Comparison of ENCODE assay signal across 15 cellular contexts in the genomic region with DNA sequence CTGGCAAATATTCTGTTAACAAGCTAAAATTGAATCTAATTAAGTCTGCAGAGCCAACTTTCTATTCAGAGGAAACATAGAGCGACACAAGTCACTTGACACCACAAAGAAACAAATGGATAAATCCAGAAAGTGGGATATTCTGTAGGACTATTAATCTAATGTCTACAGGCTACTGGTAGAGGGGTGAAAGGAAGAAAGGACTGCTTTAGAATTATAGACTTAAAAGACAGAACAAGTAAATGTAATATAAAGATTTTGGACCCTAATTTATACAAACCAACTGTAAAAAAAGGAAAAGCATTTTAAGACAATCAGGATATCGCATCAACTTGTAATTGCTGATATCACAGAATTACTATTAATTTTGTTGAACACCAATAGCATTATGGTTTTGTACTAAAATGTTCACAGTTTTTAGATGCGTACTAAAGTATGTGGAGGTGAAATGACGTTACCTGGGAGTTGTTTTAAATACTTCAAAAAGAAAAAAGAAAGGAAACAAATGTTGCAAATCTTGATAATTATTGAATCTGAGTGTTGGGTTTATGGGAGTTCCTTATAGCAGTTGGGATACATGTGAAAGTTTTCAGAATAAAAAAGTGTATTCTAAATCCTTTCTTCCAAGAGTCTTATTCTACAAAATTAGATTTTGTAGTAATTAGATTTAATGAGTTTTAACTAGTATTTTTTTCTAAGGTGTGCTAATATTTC.
DNase-seq lines count a peak whose midpoint lies in the region; ATAC-seq, FAIRE-seq and TF ChIP-seq lines count a peak whose summit lies in the region.
"Had no signal": no experiment of that assay in that cellular context is flagged by ENCODE, and none has a peak within 500 bp of the region (broad histone marks: within the 10 kb centered on the region; RNA-seq: fewer than 3 reads in every experiment).

No MANE protein-coding gene starts in this region.

- H3K27me3 Mint-ChIP-seq in GM23338 (ENCODE audit: insufficient read depth, low read depth, poor library complexity) (no peaks in the 10 kb centered on the region), endodermal cell (ENCODE audit: insufficient read depth) (no peaks in the 10 kb centered on the region), Calu3 (ENCODE audit: unreplicated experiment) (no peaks in the 10 kb centered on the region)
- H3K27me3 Mint-ChIP-seq in activated CD4-positive, alpha-beta T cell treated with anti-CD3 and anti-CD28 coated beads, Interleukin-2, amount 10 ng/mL, durations not matched to agents 7 days and 5 days: no peaks in the 10 kb centered on the region
- H3K27me3 Mint-ChIP-seq: activated CD4-positive, alpha-beta memory T cell treated with anti-CD3 and anti-CD28 coated beads, Interleukin-2, amount 10 ng/mL, durations not matched to agents 7 days and 5 days had no signal

- no peak for ATAC-seq in A549
- ATAC-seq in GM23338: no peak
- ATAC-seq in K562: no peak

- no peaks in the 10 kb centered on the region for H3F3A ChIP-seq in GM23338 (replicated peaks; ENCODE audit: low read depth)

- TF ChIP-seq EP300 in A549 (IDR thresholded peaks at IDR 0.05) (no peak), K562 (IDR thresholded peaks at IDR 0.05; ENCODE audit: low read length) (no peak)

- no peak overlapping the region for H3K27ac Mint-ChIP-seq in GM23338
- no peak overlapping the region for H3K27ac Mint-ChIP-seq in endodermal cell
- no peak overlapping the region for H3K27ac Mint-ChIP-seq in Calu3 (ENCODE audit: unreplicated experiment)
- H3K27ac Mint-ChIP-seq in activated CD4-positive, alpha-beta T cell treated with anti-CD3 and anti-CD28 coated beads, Interleukin-2, amount 10 ng/mL, durations not matched to agents 7 days and 5 days: no peak overlapping the region

- no TSS peak for BruUV-seq in K562 (replicated peaks; lab: Mats Ljungman, UMichigan)
- BruUV-seq in Calu3 (replicated peaks; lab: Mats Ljungman, UMichigan): no TSS peak

- in situ Hi-C loops in K562 (cut with MboI): no loop called here

- H3K4me1 ChIP-seq in A549 (peaks cover 26% of the 10 kb centered on the region), GM23338 (ENCODE audit: insufficient read depth) (peaks cover 21% of the 10 kb centered on the region), K562 (replicated peaks in 1 of 2; ENCODE audit: control insufficient read depth in 2 of 2, insufficient read depth in 2 of 2, low read length in 2 of 2) (peaks cover 14 to 80% of the 10 kb centered on the region in 2 experiments), osteoblast (ENCODE audit: insufficient read depth, low read length) (peaks cover 40% of the 10 kb centered on the region), endodermal cell (ENCODE audit: control insufficient read depth, insufficient read depth, low read length) (no peaks in the 10 kb centered on the region)

- H3K4me2 ChIP-seq in A549 (peak overlapping the region; percentile 47), GM23338 (peak overlapping the region; percentile 57), K562 (ENCODE audit: insufficient read depth, low read length) (peak overlapping the region; percentile 82), osteoblast (ENCODE audit: insufficient read depth, low read length) (peak overlapping the region; percentile 94)

- TF ChIP-seq RAD21 in A549 (conservative IDR thresholded peaks at IDR 0.05 in 1 of 2, IDR thresholded peaks at IDR 0.05 in 1 of 2) (no peak), K562 (CRISPR knock-in tag; conservative IDR thresholded peaks at IDR 0.05 in 1 of 2, IDR thresholded peaks at IDR 0.05 in 1 of 2) (no peak)

- H3K9me3 ChIP-seq in A549 (no peaks in the 10 kb centered on the region), K562 (replicated peaks; ENCODE audit: control insufficient read depth, insufficient read depth, low read depth, low read length) (no peaks in the 10 kb centered on the region), osteoblast (ENCODE audit: low read depth, low read length) (no peaks in the 10 kb centered on the region), endodermal cell (ENCODE audit: control insufficient read depth, low read length) (no peaks in the 10 kb centered on the region)
- H3K9me3 ChIP-seq: pancreas had no signal

- TF ChIP-seq POLR2A in A549 (IDR thresholded peaks at IDR 0.05; ENCODE audit: low read length): no peak
- TF ChIP-seq POLR2A in K562 (conservative IDR thresholded peaks at IDR 0.05): no peak

- POLR2A ChIA-PET in A549 (lab: Yijun Ruan, JAX) (no interaction called here), K562 (lab: Yijun Ruan, JAX) (interaction anchor here (1.0 to 4.8 kb wide), 3 partner anchors 10 to 91 kb away, joined by 4 to 59 read pairs (median 4); no protein-coding TSS in a partner anchor)
- POLR2A ChIA-PET in activated CD4-positive, alpha-beta T cell treated with anti-CD3 and anti-CD28 coated beads, Interleukin-2, amount 10 ng/mL, durations not matched to agents 7 days and 5 days (lab: Charles Lee): no interaction called here

- H3K27ac ChIP-seq in A549: no peak overlapping the region
- H3K27ac ChIP-seq in GM23338 (ENCODE audit: low read depth): 0 out of 2 replicates have a peak overlapping the region, but pooled peaks have one; percentile 14
- H3K27ac ChIP-seq in K562 (ENCODE audit: extremely low read depth, low read depth, low read length): peak overlapping the region; percentile 97
- peak overlapping the region; percentile 96 for H3K27ac ChIP-seq in osteoblast (ENCODE audit: low read depth, low read length)
- no peak overlapping the region for H3K27ac ChIP-seq in endodermal cell (ENCODE audit: low read depth, low read length)
- H3K27ac ChIP-seq: pancreas had no signal

- H3K27me3 ChIP-seq in GM23338 (ENCODE audit: insufficient read depth) (no peaks in the 10 kb centered on the region), K562 (ENCODE audit: control insufficient read depth in 2 of 2, insufficient read depth in 2 of 2, low read length in 2 of 2) (no peaks in the 10 kb centered on the region), osteoblast (ENCODE audit: insufficient read depth, low read length) (no peaks in the 10 kb centered on the region), endodermal cell (ENCODE audit: control insufficient read depth, insufficient read depth, low read length, poor library complexity, severe bottlenecking) (no peaks in the 10 kb centered on the region)
- H3K27me3 ChIP-seq: pancreas had no signal

- peaks cover 26% of the 10 kb centered on the region for H3K4me1 Mint-ChIP-seq in GM23338
- peaks cover 4% of the 10 kb centered on the region for H3K4me1 Mint-ChIP-seq in endodermal cell
- peaks cover 30% of the 10 kb centered on the region for H3K4me1 Mint-ChIP-seq in Calu3 (ENCODE audit: low read depth, unreplicated experiment)
- peaks cover 35% of the 10 kb centered on the region for H3K4me1 Mint-ChIP-seq in activated CD4-positive, alpha-beta T cell treated with anti-CD3 and anti-CD28 coated beads, Interleukin-2, amount 10 ng/mL, durations not matched to agents 7 days and 5 days

- H4K20me1 ChIP-seq in GM23338 (replicated peaks; ENCODE audit: insufficient read depth) (no peaks in the 10 kb centered on the region), K562 (replicated peaks; ENCODE audit: control insufficient read depth, insufficient read depth, low read length) (no peaks in the 10 kb centered on the region), osteoblast (ENCODE audit: insufficient read depth, low read length) (no peaks in the 10 kb centered on the region)

- CTCF ChIA-PET in A549 (lab: Yijun Ruan, JAX) (interaction anchor here (1.0 to 1.3 kb wide), 3 partner anchors 14 to 84 kb away, joined by 3 read pairs; no protein-coding TSS in a partner anchor), K562 (lab: Yijun Ruan, JAX; ENCODE audit: low intra/inter-chr PET ratio) (no interaction called here), Calu3 (lab: Charles Lee) (no interaction called here)
- CTCF ChIA-PET in activated CD4-positive, alpha-beta T cell treated with anti-CD3 and anti-CD28 coated beads, Interleukin-2, amount 10 ng/mL, durations not matched to agents 7 days and 5 days (lab: Charles Lee): interaction anchor here (1.5 to 4.0 kb wide), 3 partner anchors 10 to 83 kb away, joined by 3 to 20 read pairs (median 5); no protein-coding TSS in a partner anchor

- H3K36me3 ChIP-seq in GM23338 (ENCODE audit: insufficient read depth): no peaks in the 10 kb centered on the region
- H3K36me3 ChIP-seq in K562 (ENCODE audit: control insufficient read depth, insufficient read depth, low read length): peaks cover 77% of the 10 kb centered on the region
- peaks cover 4% of the 10 kb centered on the region for H3K36me3 ChIP-seq in osteoblast (ENCODE audit: insufficient read depth, low read length)
- H3K36me3 ChIP-seq in endodermal cell (ENCODE audit: control insufficient read depth, insufficient read depth, low read length): no peaks in the 10 kb centered on the region
- H3K36me3 ChIP-seq: pancreas had no signal

- DNase-seq in A549 (ENCODE audit: low read depth in 1 of 2, low spot score in 1 of 2) (no peak), GM23338 (ENCODE audit: low spot score) (no peak), K562 (ENCODE audit: extremely low read depth in 1 of 4, low spot score in 3 of 4) (no peak), osteoblast (ENCODE audit: insufficient read length, low spot score, missing footprints) (no peak), endodermal cell (no peak), Calu3 (no peak)
- no peak for DNase-seq in activated CD4-positive, alpha-beta T cell treated with anti-CD3 and anti-CD28 coated beads, Interleukin-2, amount 10 ng/mL, durations not matched to agents 7 days and 5 days
- no peak for DNase-seq in effector CD4-positive, alpha-beta T cell
- DNase-seq: DMS53; kidney; NCI-H1436 treated with DMSO at 0.1 percent for 48 hours; NCI-H510A; pancreas; stimulated activated CD4-positive, alpha-beta T cell treated with anti-CD3 and anti-CD28 coated beads, Interleukin-12 subunit alpha, Interleukin-12 subunit beta, amount 100 ng/mL, for 4 hours had no signal

- no peak overlapping the region for H3K4me3 ChIP-seq in A549
- 0 out of 2 replicates have a peak overlapping the region, but pooled peaks have one; percentile 8 for H3K4me3 ChIP-seq in GM23338
- H3K4me3 ChIP-seq in K562: no peak overlapping the region
- no peak overlapping the region for H3K4me3 ChIP-seq in osteoblast (ENCODE audit: insufficient read depth, low read length)
- no peak overlapping the region for H3K4me3 ChIP-seq in endodermal cell (ENCODE audit: low read length)
- H3K4me3 ChIP-seq: pancreas had no signal

- H3K9ac ChIP-seq in K562 (ENCODE audit: insufficient read depth in 1 of 2, low read depth in 2 of 2, low read length in 2 of 2): peak overlapping the region in 1 of 2 experiments; percentile 94; a peak in 2 of 4 replicates
- no peak overlapping the region for H3K9ac ChIP-seq in endodermal cell (ENCODE audit: extremely low read depth, low read length, poor library complexity, severe bottlenecking)

- H3K79me2 ChIP-seq in GM23338 (replicated peaks; ENCODE audit: insufficient read depth): no peaks in the 10 kb centered on the region
- peaks cover 91% of the 10 kb centered on the region for H3K79me2 ChIP-seq in K562 (ENCODE audit: control insufficient read depth, insufficient read depth, low read length)
- peaks cover 6% of the 10 kb centered on the region for H3K79me2 ChIP-seq in osteoblast (ENCODE audit: insufficient read depth, low read length)

- FAIRE-seq in A549 (lab: Jason Lieb, UNC) (no peak), K562 (lab: Jason Lieb, UNC) (no peak)
- FAIRE-seq: kidney, pancreas had no signal

- H3K9me2 ChIP-seq in GM23338 (ENCODE audit: insufficient read depth): no peaks in the 10 kb centered on the region

- 93% methylated on average over 4 of the region's 4 CpGs for WGBS in A549 (ENCODE audit: missing lambda C conversion rate)
- WGBS in K562 (ENCODE audit: insufficient coverage, low coverage, missing lambda C conversion rate): 58% methylated on average over 4 of the region's 4 CpGs
- 90 to 100% methylated on average over 1 to 4 of the region's 4 CpGs for WGBS in endodermal cell (ENCODE audit: insufficient coverage in 1 of 2, insufficient read length in 1 of 2), 2 experiments

- TF ChIP-seq CTCF in A549 (IDR thresholded peaks at IDR 0.05): no peak
- no peak for TF ChIP-seq CTCF in GM23338 (conservative IDR thresholded peaks at IDR 0.05; ENCODE audit: low read depth in 2 of 2)
- no peak for TF ChIP-seq CTCF in K562 (IDR thresholded peaks at IDR 0.05 in 2 of 3, conservative IDR thresholded peaks at IDR 0.05 in 1 of 3; ENCODE audit: insufficient read depth in 2 of 3, low read depth in 1 of 3, low read length in 3 of 3)
- no peak for TF ChIP-seq CTCF in osteoblast (IDR thresholded peaks at IDR 0.05; ENCODE audit: extremely low read depth, low read depth, low read length)
- TF ChIP-seq CTCF in endodermal cell (conservative IDR thresholded peaks at IDR 0.05): no peak
- no peak for TF ChIP-seq CTCF in Calu3 (IDR thresholded peaks at IDR 0.05; ENCODE audit: unreplicated experiment)

- no peaks in the 10 kb centered on the region for H3K9me1 ChIP-seq in K562 (ENCODE audit: control insufficient read depth, insufficient read depth, low read length)

- H2AFZ ChIP-seq in GM23338 (no peak overlapping the region), K562 (ENCODE audit: low read depth, low read length) (no peak overlapping the region), osteoblast (ENCODE audit: low read length) (no peak overlapping the region)

- intact Hi-C loops in K562 (cut with micrococcal nuclease): loop anchor here (5.0 to 10.0 kb wide), 3 partner anchors 33 to 1140 kb away; partner anchors contain the start of genes SGMS1 and TMEM273
- intact Hi-C loops in Calu3 (cut with micrococcal nuclease; ENCODE audit: unreplicated experiment): loop anchor here (5.0 kb wide), 1 partner anchor 92 kb away; no protein-coding TSS in a partner anchor

- no peaks in the 10 kb centered on the region for H3K36me3 Mint-ChIP-seq in GM23338 (ENCODE audit: low read depth)
- no peaks in the 10 kb centered on the region for H3K36me3 Mint-ChIP-seq in endodermal cell (ENCODE audit: low read depth)
- peaks cover 6% of the 10 kb centered on the region for H3K36me3 Mint-ChIP-seq in Calu3 (ENCODE audit: insufficient read depth, unreplicated experiment)
- peaks cover 32% of the 10 kb centered on the region for H3K36me3 Mint-ChIP-seq in activated CD4-positive, alpha-beta T cell treated with anti-CD3 and anti-CD28 coated beads, Interleukin-2, amount 10 ng/mL, durations not matched to agents 7 days and 5 days (ENCODE audit: low read depth)

- H3K9me3 Mint-ChIP-seq in GM23338: no peaks in the 10 kb centered on the region
- H3K9me3 Mint-ChIP-seq in endodermal cell: no peaks in the 10 kb centered on the region
- no peaks in the 10 kb centered on the region for H3K9me3 Mint-ChIP-seq in Calu3 (ENCODE audit: low read depth, unreplicated experiment)
- no peaks in the 10 kb centered on the region for H3K9me3 Mint-ChIP-seq in activated CD4-positive, alpha-beta T cell treated with anti-CD3 and anti-CD28 coated beads, Interleukin-2, amount 10 ng/mL, durations not matched to agents 7 days and 5 days
- H3K9me3 Mint-ChIP-seq: activated CD4-positive, alpha-beta memory T cell treated with anti-CD3 and anti-CD28 coated beads, Interleukin-2, amount 10 ng/mL, durations not matched to agents 7 days and 5 days had no signal

- no peak overlapping the region for H3K4me3 Mint-ChIP-seq in GM23338
- H3K4me3 Mint-ChIP-seq in endodermal cell: no peak overlapping the region
- no peak overlapping the region for H3K4me3 Mint-ChIP-seq in Calu3 (ENCODE audit: low read depth, unreplicated experiment)
- no peak overlapping the region for H3K4me3 Mint-ChIP-seq in activated CD4-positive, alpha-beta T cell treated with anti-CD3 and anti-CD28 coated beads, Interleukin-2, amount 10 ng/mL, durations not matched to agents 7 days and 5 days
- H3K4me3 Mint-ChIP-seq: activated CD4-positive, alpha-beta memory T cell treated with anti-CD3 and anti-CD28 coated beads, Interleukin-2, amount 10 ng/mL, durations not matched to agents 7 days and 5 days had no signal

Comparison
In these comparisons a context has a peak if more than half of its experiments do, and no peak if none do; other contexts are left out.
1. H3K27ac ChIP-seq: peak in GM23338 (single experiment), K562 (single experiment) and osteoblast (single experiment); none in A549 (0 of 2) and endodermal cell (single experiment).
2. CTCF ChIA-PET loops: an anchor here in A549 (1.0 to 1.3 kb wide) and activated CD4-positive, alpha-beta T cell treated with anti-CD3 and anti-CD28 coated beads, Interleukin-2, amount 10 ng/mL, durations not matched to agents 7 days and 5 days (1.5 to 4.0 kb wide); none called in K562 and Calu3.
3. Of the 35 proteins assayed by ChIP-seq in both K562 and A549: peak only in K562: none; only in A549: MAFK; in both: none; in neither: 33; mixed calls (peak in some experiments, not most) for 1.
4. Peak in every context shown above with its lines, with median percentiles within 50 percentile points of each other: H3K4me2 ChIP-seq.